In genomic region chr7:123871998-123872867, GRCh38 we compare ENCODE assay signal across 8 cellular contexts. TPM values are rescaled to one million over a fixed set of nuclear protein-coding genes. Genes with fewer than 3 reads are reported as not detected.
DNase-seq lines count a peak whose midpoint lies in the region; ATAC-seq and TF ChIP-seq lines count a peak whose summit lies in the region.

No MANE protein-coding gene starts in this region.

- H3K27ac Mint-ChIP-seq in brain: no peak overlapping the region

- no peaks in the 10 kb centered on the region for H3K9me3 Mint-ChIP-seq in brain

- ATAC-seq in GM21723 (IDR thresholded peaks at IDR 0.05; ENCODE audit: unreplicated experiment): peak; percentile 87

- no peaks in the 10 kb centered on the region for H3K27me3 ChIP-seq in testis

- intact Hi-C loops in testis (cut with DNase I; ENCODE audit: low total_unique reads): no loop called here

- peak; percentile 77 to 79 for TF ChIP-seq CTCF in brain (conservative IDR thresholded peaks at IDR 0.05)
- peak in 2 of 3 experiments; percentile 17 to 34 for TF ChIP-seq CTCF in testis (IDR thresholded peaks at IDR 0.05)

- 23 to 46% methylated on average over 7 of the region's 7 CpGs for WGBS in testis, 2 donors

- H3K27me3 Mint-ChIP-seq in brain: peaks cover 4% of the 10 kb centered on the region

- H3K4me1 Mint-ChIP-seq in brain: peaks cover 7% of the 10 kb centered on the region

- H3K4me1 ChIP-seq in testis: no peaks in the 10 kb centered on the region

- DNase-seq in NOMO-1 treated with DMSO at 0.1 percent for 48 hours (lab: John Stamatoyannopoulos, UW; ENCODE audit: unreplicated experiment) (peak; percentile 14), NOMO-1 treated with dmso at 0.1 percent for 144 hours (lab: John Stamatoyannopoulos, UW; ENCODE audit: unreplicated experiment) (no peak), HuH-7 (ENCODE audit: low spot score) (peak; percentile 37), OCI-M2 (lab: John Stamatoyannopoulos, UW; ENCODE audit: unreplicated experiment) (peak; percentile 79), left kidney (ENCODE audit: low read depth, low spot score) (peak; percentile 69), testis (peak; percentile 76)

- no peak overlapping the region for H3K4me3 ChIP-seq in testis

- H3K9me3 ChIP-seq in testis: no peaks in the 10 kb centered on the region

- no peak for TF ChIP-seq POLR2A in testis (IDR thresholded peaks at IDR 0.05)

- no peaks in the 10 kb centered on the region for H3K36me3 Mint-ChIP-seq in brain

- peak overlapping the region in 4 of 5 experiments; percentile 15 to 36 (median 16) for H3K4me3 Mint-ChIP-seq in brain

- H3K27ac ChIP-seq in testis: no peak overlapping the region

- H3K36me3 ChIP-seq in testis (ENCODE audit: low read depth, missing control alignments): no peaks in the 10 kb centered on the region

RNA-seq across cellular contexts. Expression of gene HYAL4, which starts 27.3 kb away (rescaled TPM):
- not detected for polyA plus RNA-seq in brain (ENCODE audit: insufficient read depth, low read depth, low replicate concordance)
- 1 to 10 TPM; 3.6 to 6.8 TPM for total RNA-seq in testis
- polyA plus RNA-seq in testis (ENCODE audit: insufficient read depth, low read depth, low replicate concordance): 2.4 TPM

RNA-seq across cellular contexts. Expression of gene SPAM1, which starts 52.8 kb away (rescaled TPM):
- polyA plus RNA-seq in brain (ENCODE audit: insufficient read depth, low read depth, low replicate concordance) (not detected), testis (ENCODE audit: insufficient read depth, low read depth, low replicate concordance) (18.1 TPM)
- 1 to 10 TPM; 3.9 to 9.4 TPM for total RNA-seq in testis

Comparison
In these comparisons a context has a peak if more than half of its experiments do, and no peak if none do; other contexts are left out.
1. RNA of gene SPAM1, which starts 52.8 kb away (polyA plus RNA-seq): 18.1 TPM in testis (single experiment); not detected in brain (single experiment); every median in the first group is over 10 times any median in the second.